Comparison of ENCODE assay signal across 24 cellular contexts in the genomic region with DNA sequence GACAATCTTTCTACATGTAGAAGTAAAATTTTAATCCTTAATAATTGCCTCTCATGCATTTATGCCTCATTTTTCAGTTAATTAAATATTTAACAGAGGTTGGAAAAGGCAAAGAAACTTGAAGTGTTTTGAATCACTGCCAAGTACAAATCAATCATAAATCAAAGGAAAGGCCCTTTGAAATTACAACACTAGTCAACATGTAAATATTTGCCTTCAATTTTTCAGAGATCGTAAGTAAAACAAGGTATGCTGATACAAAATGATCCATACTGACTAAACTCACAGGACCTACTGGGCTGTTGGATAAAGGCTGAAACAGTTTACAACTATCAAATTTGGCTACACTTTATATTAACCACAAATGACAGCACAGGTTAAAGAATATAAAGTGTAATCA. TPM values are rescaled to one million over a fixed set of nuclear protein-coding genes. Genes with fewer than 3 reads are reported as not detected.
DNase-seq lines count a peak whose midpoint lies in the region; ATAC-seq, FAIRE-seq and TF ChIP-seq lines count a peak whose summit lies in the region.
"Had no signal": no experiment of that assay in that cellular context is flagged by ENCODE, and none has a peak within 500 bp of the region (broad histone marks: within the 10 kb centered on the region; RNA-seq: fewer than 3 reads in every experiment).

No MANE protein-coding gene starts in this region.

- intact Hi-C loops in pancreas (cut with DNase I), result no loop called here

- H3K4me3 ChIP-seq in pancreas, result no peak overlapping the region
- H3K4me3 ChIP-seq: A549, Peyer's patch had no signal

- no peak for TF ChIP-seq CTCF in pancreas (IDR thresholded peaks at IDR 0.05)

- DNase-seq in NCI-H748 (lab: John Stamatoyannopoulos, UW; ENCODE audit: unreplicated experiment), result peak; percentile 36
- DNase-seq in NCI-H748 treated with DMSO at 0.1 percent for 48 hours (lab: John Stamatoyannopoulos, UW), result no peak
- DNase-seq in NCI-H1417 treated with DMSO at 0.1 percent for 48 hours (lab: John Stamatoyannopoulos, UW), result peak; percentile 87
- DNase-seq in NCI-H774 (lab: John Stamatoyannopoulos, UW), result peak; percentile 58
- DNase-seq in pancreas, result no peak
- DNase-seq in cerebellar nuclear complex (lab: John Stamatoyannopoulos, UW), result no peak
- DNase-seq in KBM-7, result no peak
- no peak for DNase-seq in COLO668 (lab: John Stamatoyannopoulos, UW; ENCODE audit: unreplicated experiment)
- DNase-seq: BE2C, GOT3, HCEC 1CT, IMR-90, MV-4-11, NCI-H1694, NCI-H2227 treated with DMSO at 0.1 percent for 48 hours, NCI-H526, Peyer's patch, T1000 had no signal

- 8 to 14% methylated on average over 1 of the region's 1 CpG for WGBS in pancreas, 2 donors

- no peak overlapping the region for H3K27ac ChIP-seq in pancreas
- H3K27ac ChIP-seq: A549, Peyer's patch had no signal

- H3K9me3 ChIP-seq in pancreas, result no peaks in the 10 kb centered on the region
- H3K9me3 ChIP-seq: A549, BE2C, Peyer's patch had no signal

- peaks cover 0 to 15% (median 5%) of the 10 kb centered on the region in 3 donors for H3K4me1 ChIP-seq in pancreas
- H3K4me1 ChIP-seq: A549, BE2C, Peyer's patch had no signal

- ATAC-seq in pancreas, result peak in 3 of 4 donors; percentile 29 to 80 (median 61)
- ATAC-seq: A549 had no signal

- H3K36me3 ChIP-seq in pancreas, result no peaks in the 10 kb centered on the region
- H3K36me3 ChIP-seq: BE2C, Peyer's patch had no signal

- no peak for FAIRE-seq in pancreas (lab: Jason Lieb, UNC)
- FAIRE-seq: A549, G401.6, HTR-8/SVneo had no signal

- in situ Hi-C loops in KBM-7 (cut with MboI; ENCODE audit: low pct_unique_long_range_greater_than_20kb, low sequenced_read_pairs), result no loop called here

- H3K27me3 ChIP-seq in pancreas, result no peaks in the 10 kb centered on the region
- H3K27me3 ChIP-seq: BE2C, Peyer's patch had no signal

RNA-seq across cellular contexts. Expression of gene ZBBX, which starts 33.9 kb away (rescaled TPM):
- not detected for total RNA-seq in pancreas
- polyA plus RNA-seq in pancreas, result under 1 TPM in 1 of 2 donors, not detected in 1; 0.26 TPM
- total RNA-seq: Daoy, IMR-90, M059J, OCI-LY7, Peyer's patch had no signal
- polyA plus RNA-seq: IMR-90 had no signal

Comparison
In these comparisons a context has a peak if more than half of its experiments do, and no peak if none do; other contexts are left out.
1. DNase-seq: peak in NCI-H748 (single experiment), NCI-H1417 treated with DMSO at 0.1 percent for 48 hours (single experiment) and NCI-H774 (single experiment); none in NCI-H748 treated with DMSO at 0.1 percent for 48 hours (single experiment), pancreas (0 of 6), cerebellar nuclear complex (0 of 2), KBM-7 (single experiment) and COLO668 (single experiment).